Comparison of ENCODE assay signal across 1 cellular context in genomic region chr3:185583925-185584324, GRCh38.
TF ChIP-seq lines count a peak whose summit lies in the region.

No MANE protein-coding gene starts in this region.

TF ChIP-seq in HepG2, 621 proteins besides CTCF, POLR2A, EP300 and RAD21 (continued from another document):
- no peak for TF ChIP-seq MBNL3 (CRISPR knock-in tag; conservative IDR thresholded peaks at IDR 0.05)
- no peak for TF ChIP-seq ISL2 (CRISPR knock-in tag; IDR thresholded peaks at IDR 0.05)
- TF ChIP-seq LCORL (IDR thresholded peaks at IDR 0.05) = peak; percentile 89
- no peak for TF ChIP-seq LCORL (CRISPR knock-in tag; IDR thresholded peaks at IDR 0.05)
- no peak for TF ChIP-seq ZNF609 (CRISPR knock-in tag; IDR thresholded peaks at IDR 0.05; ENCODE audit: borderline replicate concordance)
- no peak for TF ChIP-seq MZF1 (CRISPR knock-in tag; IDR thresholded peaks at IDR 0.05; ENCODE audit: borderline replicate concordance)
- TF ChIP-seq WIZ (CRISPR knock-in tag; IDR thresholded peaks at IDR 0.05) = no peak
- TF ChIP-seq SOX13 (IDR thresholded peaks at IDR 0.05) = no peak
- TF ChIP-seq SOX13 (CRISPR knock-in tag; conservative IDR thresholded peaks at IDR 0.05 in 1 of 2, IDR thresholded peaks at IDR 0.05 in 1 of 2) = peak in 1 of 2 experiments; percentile 27; a peak in 1 of 4 replicates
